ENCODE assay signal across 9 cellular contexts in the genomic region with DNA sequence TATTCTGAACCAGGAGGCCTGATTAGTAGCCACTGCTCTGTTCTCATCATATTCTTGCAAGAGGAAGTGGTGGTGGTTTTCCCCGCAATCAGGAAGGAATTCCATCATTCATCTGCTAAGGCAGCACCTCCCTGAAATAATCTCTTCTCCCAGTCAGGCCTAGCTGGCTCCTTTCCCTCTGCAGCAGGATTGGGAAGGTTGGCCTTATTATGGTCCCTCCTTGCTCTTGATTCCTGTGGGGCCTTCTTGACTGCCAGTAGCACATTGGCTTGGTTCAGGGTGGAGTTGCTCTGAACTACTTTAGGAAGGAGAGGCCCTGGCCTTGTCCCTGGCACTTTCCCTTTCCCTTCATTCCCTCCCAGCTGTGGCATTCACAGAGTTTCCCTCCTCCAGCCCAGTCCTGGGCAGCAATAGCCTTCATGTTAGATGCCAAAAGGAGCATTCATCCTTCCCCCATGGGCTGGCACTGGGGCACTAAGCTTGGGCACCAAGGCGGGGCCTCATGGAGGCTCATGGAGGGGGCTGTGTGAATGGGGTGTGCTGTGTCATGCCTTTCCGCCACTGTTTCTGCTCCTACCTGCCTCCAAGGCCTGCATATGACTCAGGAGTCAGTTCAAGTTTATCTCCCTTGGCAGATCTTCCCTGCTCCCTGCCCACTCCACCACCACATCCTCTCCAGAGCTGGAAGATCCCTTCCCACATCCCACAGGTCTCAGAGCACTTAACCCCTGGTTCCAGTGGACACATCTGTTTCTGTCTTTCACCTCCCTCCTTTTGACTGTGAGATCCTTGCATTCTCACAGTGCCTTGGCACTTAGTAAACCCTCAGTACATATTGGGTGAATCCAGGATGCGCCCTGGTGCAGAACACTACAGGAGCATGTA. TPM values are rescaled to one million over a fixed set of nuclear protein-coding genes. Genes with fewer than 3 reads are reported as not detected.
A peak's percentile ranks its signal among the peaks of the same experiment; 100 is the strongest.
DNase-seq lines count a peak whose midpoint lies in the region; ATAC-seq and TF ChIP-seq lines count a peak whose summit lies in the region.
"Had no signal": no experiment of that assay in that cellular context is flagged by ENCODE, and none has a peak within 500 bp of the region (broad histone marks: within the 10 kb centered on the region; RNA-seq: fewer than 3 reads in every experiment).

No MANE protein-coding gene starts in this region.

- H3K9me3 ChIP-seq in testis: no peaks in the 10 kb centered on the region

- no peaks in the 10 kb centered on the region for H3K27me3 ChIP-seq in testis

- ATAC-seq in omental fat pad (ENCODE audit: low FRiP score) (peak; percentile 92), HG02938 (IDR thresholded peaks at IDR 0.05; ENCODE audit: unreplicated experiment) (no peak), GM21723 (IDR thresholded peaks at IDR 0.05; ENCODE audit: unreplicated experiment) (no peak)
- ATAC-seq: naive thymus-derived CD8-positive, alpha-beta T cell had no signal

- no peak overlapping the region for H3K4me3 ChIP-seq in choroid plexus epithelial cell (ENCODE audit: low read depth, low read length)
- no peak overlapping the region for H3K4me3 ChIP-seq in testis

- DNase-seq in EH (ENCODE audit: low read depth): peak; percentile 92
- peak; percentile 99 for DNase-seq in NCI-H226
- DNase-seq in choroid plexus epithelial cell (ENCODE audit: low read depth): peak; percentile 65
- DNase-seq in omental fat pad (ENCODE audit: low spot score): no peak
- DNase-seq in testis: no peak
- no peak for DNase-seq in SIG-M5 treated with dmso at 0.1 percent for 504 hours (lab: John Stamatoyannopoulos, UW; ENCODE audit: unreplicated experiment)
- DNase-seq: naive thymus-derived CD8-positive, alpha-beta T cell had no signal

- 90 to 93% methylated on average over 4 of the region's 4 CpGs for WGBS in testis, 2 donors

- no peaks in the 10 kb centered on the region for H3K4me1 ChIP-seq in testis

- no peaks in the 10 kb centered on the region for H3K36me3 ChIP-seq in testis (ENCODE audit: low read depth, missing control alignments)

- intact Hi-C loops in testis (cut with DNase I; ENCODE audit: low total_unique reads): no loop called here

- TF ChIP-seq CTCF in choroid plexus epithelial cell (conservative IDR thresholded peaks at IDR 0.05; ENCODE audit: low read depth, low read length): no peak
- no peak for TF ChIP-seq CTCF in omental fat pad (IDR thresholded peaks at IDR 0.05)
- TF ChIP-seq CTCF in testis (IDR thresholded peaks at IDR 0.05): no peak

- TF ChIP-seq POLR2A in testis (IDR thresholded peaks at IDR 0.05): no peak

- no peak overlapping the region for H3K27ac ChIP-seq in testis

RNA-seq across cellular contexts. Expression of a gene that starts 27.6 kb away (rescaled TPM):
- total RNA-seq in omental fat pad (100 to 1,000 TPM in 3 of 4 donors, 10 to 100 TPM in 1; 92.7 to 627 (median 158) TPM), testis (10 to 100 TPM in 1 of 2 donors, 1 to 10 TPM in 1; 4.0 to 13.4 TPM)
- 44.5 TPM for polyA plus RNA-seq in testis (ENCODE audit: insufficient read depth, low read depth, low replicate concordance)

Comparison
In these comparisons a context has a peak if more than half of its experiments do, and no peak if none do; other contexts are left out.
1. DNase-seq: peak in EH (single experiment), NCI-H226 (single experiment) and choroid plexus epithelial cell (single experiment); none in omental fat pad (single experiment), testis (single experiment) and SIG-M5 treated with dmso at 0.1 percent for 504 hours (single experiment).
2. RNA of a gene that starts 27.6 kb away (total RNA-seq): 92.7 to 627 TPM in omental fat pad; 4.0 to 13.4 TPM in testis; every median in the first group is over 4 times any median in the second.